In genomic region chr22:25390297-25391240, GRCh38 we compare ENCODE assay signal across 15 cellular contexts.
"Had no signal": no experiment of that assay in that cellular context is flagged by ENCODE, and none has a peak within 500 bp of the region (broad histone marks: within the 10 kb centered on the region; RNA-seq: fewer than 3 reads in every experiment).

No MANE protein-coding gene starts in this region.

- ATAC-seq: activated CD8-positive, alpha-beta memory T cell treated with anti-CD3 and anti-CD28 coated beads, Interleukin-2, amount 10 ng/mL, durations not matched to agents 7 days and 5 days; left colon had no signal

- H3K27ac ChIP-seq: brain microvascular endothelial cell, skin epidermis, stomach, tibial nerve had no signal

- H3K36me3 ChIP-seq: brain microvascular endothelial cell, pancreas, stomach, tibial nerve had no signal

- H3K27me3 ChIP-seq: brain microvascular endothelial cell, pancreas, stomach, tibial nerve had no signal

- H3K27ac Mint-ChIP-seq: activated CD8-positive, alpha-beta memory T cell treated with anti-CD3 and anti-CD28 coated beads, Interleukin-2, amount 10 ng/mL, durations not matched to agents 7 days and 5 days; activated naive CD8-positive, alpha-beta T cell treated with anti-CD3 and anti-CD28 coated beads for 36 hours; activated T-cell treated with anti-CD3 and anti-CD28 coated beads, Interleukin-2, amount 50 U/mL, for 24 hours; endodermal cell; T-helper 2 cell treated with Interferon-gamma antibody and Interleukin-4, amounts not matched to agents 5 μg/mL and 100 μg/mL, for 36 hours had no signal

- DNase-seq: activated CD4-positive, alpha-beta T cell treated with anti-CD3 and anti-CD28 coated beads, Interleukin-2, amount 50 U/mL, for 48 hours; activated CD4-positive, CD25-positive, alpha-beta regulatory T cell treated with anti-CD3 and anti-CD28 coated beads, Interleukin-2, amount 50 U/mL, for 72 hours; activated CD8-positive, alpha-beta memory T cell treated with anti-CD3 and anti-CD28 coated beads, Interleukin-2, amount 10 ng/mL, durations not matched to agents 7 days and 5 days; activated gamma-delta T cell; activated naive CD8-positive, alpha-beta T cell treated with anti-CD3 and anti-CD28 coated beads for 36 hours; activated T-cell treated with anti-CD3 and anti-CD28 coated beads, Interleukin-2, amount 50 U/mL, for 24 hours; brain microvascular endothelial cell; endodermal cell; erythroblast; left colon; pancreas; stomach had no signal

- H3K36me3 Mint-ChIP-seq: activated CD8-positive, alpha-beta memory T cell treated with anti-CD3 and anti-CD28 coated beads, Interleukin-2, amount 10 ng/mL, durations not matched to agents 7 days and 5 days; activated naive CD8-positive, alpha-beta T cell treated with anti-CD3 and anti-CD28 coated beads for 36 hours had no signal

- H3K4me3 Mint-ChIP-seq: activated CD8-positive, alpha-beta memory T cell treated with anti-CD3 and anti-CD28 coated beads, Interleukin-2, amount 10 ng/mL, durations not matched to agents 7 days and 5 days; activated naive CD8-positive, alpha-beta T cell treated with anti-CD3 and anti-CD28 coated beads for 36 hours; activated T-cell treated with anti-CD3 and anti-CD28 coated beads, Interleukin-2, amount 50 U/mL, for 24 hours; endodermal cell had no signal

- H3K4me3 ChIP-seq: pancreas, skin epidermis, stomach, tibial nerve had no signal

- H3K27me3 Mint-ChIP-seq: activated CD8-positive, alpha-beta memory T cell treated with anti-CD3 and anti-CD28 coated beads, Interleukin-2, amount 10 ng/mL, durations not matched to agents 7 days and 5 days; activated naive CD8-positive, alpha-beta T cell treated with anti-CD3 and anti-CD28 coated beads for 36 hours; activated T-cell treated with anti-CD3 and anti-CD28 coated beads, Interleukin-2, amount 50 U/mL, for 24 hours had no signal

- H3K9me3 Mint-ChIP-seq: activated naive CD8-positive, alpha-beta T cell treated with anti-CD3 and anti-CD28 coated beads for 36 hours; activated T-cell treated with anti-CD3 and anti-CD28 coated beads, Interleukin-2, amount 50 U/mL, for 24 hours; endodermal cell; T-helper 2 cell treated with Interferon-gamma antibody and Interleukin-4, amounts not matched to agents 5 μg/mL and 100 μg/mL, for 36 hours had no signal

- H3K9me3 ChIP-seq: pancreas, stomach, tibial nerve had no signal
